10 cellular contexts compared by ENCODE assay signal in genomic region chr6:53691667-53692133, GRCh38. TPM values are rescaled to one million over a fixed set of nuclear protein-coding genes. Genes with fewer than 3 reads are reported as not detected.
DNase-seq lines count a peak whose midpoint lies in the region; ATAC-seq and TF ChIP-seq lines count a peak whose summit lies in the region.
"Had no signal": no experiment of that assay in that cellular context is flagged by ENCODE, and none has a peak within 500 bp of the region (broad histone marks: within the 10 kb centered on the region; RNA-seq: fewer than 3 reads in every experiment).

No MANE protein-coding gene starts in this region.

- H3K4me3 ChIP-seq in epithelial cell of esophagus (ENCODE audit: low read length) (no peak overlapping the region), dorsolateral prefrontal cortex (no peak overlapping the region), uterus (no peak overlapping the region)

- no peaks in the 10 kb centered on the region for H3K4me1 ChIP-seq in uterus

- H3K36me3 ChIP-seq in uterus: no peaks in the 10 kb centered on the region

- H3K27me3 ChIP-seq in dorsolateral prefrontal cortex: no peaks in the 10 kb centered on the region
- no peaks in the 10 kb centered on the region for H3K27me3 ChIP-seq in uterus

- ATAC-seq in GM18502 (IDR thresholded peaks at IDR 0.05; ENCODE audit: poor library complexity, unreplicated experiment): peak; percentile 60
- peak; percentile 82 for ATAC-seq in GM21390 (IDR thresholded peaks at IDR 0.05; ENCODE audit: unreplicated experiment)
- ATAC-seq in HG03175 (IDR thresholded peaks at IDR 0.05; ENCODE audit: unreplicated experiment): peak; percentile 94

- H3K9me3 ChIP-seq in uterus: no peaks in the 10 kb centered on the region

- H3K27ac ChIP-seq in dorsolateral prefrontal cortex (no peak overlapping the region), uterus (no peak overlapping the region)

- TF ChIP-seq POLR2A in uterus (IDR thresholded peaks at IDR 0.05): no peak

- peak; percentile 63 for DNase-seq in epithelial cell of esophagus (ENCODE audit: low read depth)
- no peak for DNase-seq in dorsolateral prefrontal cortex
- DNase-seq in OCI-M2 (lab: John Stamatoyannopoulos, UW; ENCODE audit: unreplicated experiment): no peak
- no peak for DNase-seq in uterus
- no peak for DNase-seq in amygdala (lab: John Stamatoyannopoulos, UW)
- DNase-seq: kidney glomerular epithelial cell, NCI-H1694 treated with DMSO at 0.1 percent for 48 hours had no signal

- TF ChIP-seq CTCF in epithelial cell of esophagus (IDR thresholded peaks at IDR 0.05; ENCODE audit: insufficient read depth, low read depth, low read length, missing control alignments) (no peak), dorsolateral prefrontal cortex (IDR thresholded peaks at IDR 0.05 in 54 of 56, conservative IDR thresholded peaks at IDR 0.05 in 2 of 56; ENCODE audit: low read depth in 1 of 56, partially characterized antibody in 56 of 56) (no peak), uterus (IDR thresholded peaks at IDR 0.05) (no peak)

- intact Hi-C loops in dorsolateral prefrontal cortex (cut with DNase I) (no loop called here), uterus (cut with DNase I; ENCODE audit: low total_unique reads) (no loop called here)

RNA-seq across cellular contexts. Expression of gene KLHL31, which starts 26.1 kb away (rescaled TPM):
- total RNA-seq in dorsolateral prefrontal cortex (1 to 10 TPM in 1 of 120 experiments, under 1 TPM in 115, not detected in 4; 0.08 to 1.1 (median 0.33) TPM), uterus (1 to 10 TPM in 1 of 4 donors, under 1 TPM in 1, not detected in 2; 0.12 to 1.9 TPM)
